ENCODE assay signal across 8 cellular contexts in genomic region chr6:170553686-170554085, GRCh38. TPM values are rescaled to one million over a fixed set of nuclear protein-coding genes. Genes with fewer than 3 reads are reported as not detected.
DNase-seq lines count a peak whose midpoint lies in the region; ATAC-seq and TF ChIP-seq lines count a peak whose summit lies in the region.

No MANE protein-coding gene starts in this region.

- H3K36me3 ChIP-seq in NT2/D1 (ENCODE audit: insufficient read depth, insufficient read length, low read length) (peaks cover 51% of the 10 kb centered on the region), ectodermal cell (ENCODE audit: control insufficient read depth, insufficient read depth, low read length) (no peaks in the 10 kb centered on the region), mesendoderm (ENCODE audit: control insufficient read depth, insufficient read depth, low read length) (no peaks in the 10 kb centered on the region), uterus (no peaks in the 10 kb centered on the region)

- H3K4me1 ChIP-seq in NT2/D1 (ENCODE audit: insufficient read depth, insufficient read length) (no peaks in the 10 kb centered on the region), ectodermal cell (ENCODE audit: control insufficient read depth, insufficient read depth, low read length) (peaks cover 16% of the 10 kb centered on the region), mesendoderm (ENCODE audit: control insufficient read depth, low read depth, low read length) (peaks cover 5% of the 10 kb centered on the region), uterus (peaks cover 4 to 14% of the 10 kb centered on the region in 2 donors)

- no peak overlapping the region for H2BK5ac ChIP-seq in mesendoderm (ENCODE audit: low read length)

- TF ChIP-seq CTCF in AG09309 (IDR thresholded peaks at IDR 0.05; ENCODE audit: control insufficient read depth, insufficient read depth, low read depth, low read length, missing control alignments), result no peak
- no peak for TF ChIP-seq CTCF in uterus (IDR thresholded peaks at IDR 0.05)

- H3K18ac ChIP-seq in mesendoderm (ENCODE audit: low read length), result no peak overlapping the region

- ATAC-seq in GM18519 (IDR thresholded peaks at IDR 0.05; ENCODE audit: low FRiP score, unreplicated experiment), result peak; percentile 23
- peak; percentile 29 for ATAC-seq in HG02973 (IDR thresholded peaks at IDR 0.05; ENCODE audit: unreplicated experiment)

- H2BK120ac ChIP-seq in mesendoderm (ENCODE audit: low read depth, low read length), result no peak overlapping the region

- no peak overlapping the region for H3K4ac ChIP-seq in mesendoderm (ENCODE audit: low read depth, low read length)

- H2AK5ac ChIP-seq in mesendoderm (ENCODE audit: low read length), result no peak overlapping the region

- H2BK15ac ChIP-seq in mesendoderm (replicated peaks; ENCODE audit: low read depth), result no peak overlapping the region

- H3K79me1 ChIP-seq in mesendoderm (ENCODE audit: low read length), result peaks cover 8% of the 10 kb centered on the region

- H3K27me3 ChIP-seq in NT2/D1 (ENCODE audit: insufficient read depth, insufficient read length) (no peaks in the 10 kb centered on the region), ectodermal cell (ENCODE audit: control insufficient read depth, insufficient read depth, low read length, poor library complexity, severe bottlenecking) (no peaks in the 10 kb centered on the region), mesendoderm (ENCODE audit: insufficient read depth, low read length, poor library complexity) (no peaks in the 10 kb centered on the region), uterus (no peaks in the 10 kb centered on the region)

- H3K27ac ChIP-seq in ectodermal cell (ENCODE audit: insufficient read depth, low read depth, low read length, poor library complexity, severe bottlenecking) (peak overlapping the region; percentile 28), mesendoderm (ENCODE audit: low read depth, low read length) (no peak overlapping the region), uterus (peak overlapping the region; percentile 89 to 90)

- DNase-seq in AG09309 (ENCODE audit: low read depth) (no peak), NT2/D1 (ENCODE audit: low read depth, low spot score) (no peak), mesendoderm (no peak), uterus (peak in 1 of 2 donors; percentile 39), RKO (ENCODE audit: low spot score) (no peak)

- no peak overlapping the region for H3K23ac ChIP-seq in mesendoderm (ENCODE audit: low read length)

- peak overlapping the region; percentile 56 for H3K56ac ChIP-seq in mesendoderm (ENCODE audit: low read length)

- peak overlapping the region; percentile 99 for H3K4me3 ChIP-seq in AG09309 (ENCODE audit: control insufficient read depth, low read depth, low read length)
- H3K4me3 ChIP-seq in NT2/D1 (ENCODE audit: insufficient read length, low read depth), result peak overlapping the region; percentile 93
- H3K4me3 ChIP-seq in ectodermal cell (ENCODE audit: insufficient read depth, low read depth, low read length), result peak overlapping the region; percentile 76
- peak overlapping the region; percentile 27 for H3K4me3 ChIP-seq in mesendoderm (ENCODE audit: low read length)
- H3K4me3 ChIP-seq in uterus, result peak overlapping the region; percentile 71 to 83

- H3K9ac ChIP-seq in NT2/D1 (ENCODE audit: insufficient read length, low read depth) (peak overlapping the region; percentile 39), mesendoderm (ENCODE audit: low read length) (peak overlapping the region; percentile 44)

- no peak overlapping the region for H4K5ac ChIP-seq in mesendoderm (ENCODE audit: low read length)

- H3K9me3 ChIP-seq in NT2/D1 (ENCODE audit: insufficient read depth, low read length) (no peaks in the 10 kb centered on the region), ectodermal cell (ENCODE audit: control insufficient read depth, low read length) (no peaks in the 10 kb centered on the region), uterus (no peaks in the 10 kb centered on the region)

- intact Hi-C loops in uterus (cut with DNase I; ENCODE audit: low total_unique reads), result no loop called here

- peaks cover 63% of the 10 kb centered on the region for H3K79me2 ChIP-seq in mesendoderm (ENCODE audit: control insufficient read depth, insufficient read depth, low read length)

- H3K4me2 ChIP-seq in mesendoderm (ENCODE audit: low read length), result peak overlapping the region; percentile 48

- no peak for TF ChIP-seq POLR2A in uterus (IDR thresholded peaks at IDR 0.05)

- WGBS in ectodermal cell, 2 experiments, result 0% methylated on average over 12 of the region's 12 CpGs
- no CpG with 5 or more reads among the region's 12 CpGs for WGBS in mesendoderm (ENCODE audit: extremely low coverage, insufficient coverage, low lambda C conversion rate)

- H4K8ac ChIP-seq in mesendoderm (ENCODE audit: low read depth, low read length), result no peak overlapping the region

RNA-seq across cellular contexts. Expression of gene TBP, which starts 0.5 kb away (rescaled TPM):
- polyA plus RNA-seq in ectodermal cell (2013, experiment 1 of 4), result 31.2 TPM
- 29.4 TPM for polyA plus RNA-seq in ectodermal cell (2013, experiment 2 of 4)
- 19.9 TPM for polyA plus RNA-seq in ectodermal cell (2013, experiment 3 of 4)
- polyA plus RNA-seq in ectodermal cell (2013, experiment 4 of 4), result 22.1 TPM
- polyA plus RNA-seq in mesendoderm (2013, experiment 1 of 2), result 26.6 TPM
- polyA plus RNA-seq in mesendoderm (2013, experiment 2 of 2), result 26.9 TPM
- total RNA-seq in uterus, result 10 to 100 TPM in 3 of 4 donors, 1 to 10 TPM in 1; 1.8 to 50.6 (median 16.3) TPM

RNA-seq across cellular contexts. Expression of gene PSMB1, which starts 0.6 kb away (rescaled TPM):
- polyA plus RNA-seq in ectodermal cell (2013, experiment 1 of 4), result 259 TPM
- polyA plus RNA-seq in ectodermal cell (2013, experiment 2 of 4), result 283 TPM
- polyA plus RNA-seq in ectodermal cell (2013, experiment 3 of 4), result 202 TPM
- polyA plus RNA-seq in ectodermal cell (2013, experiment 4 of 4), result 232 TPM
- polyA plus RNA-seq in mesendoderm (2013, experiment 1 of 2), result 344 TPM
- polyA plus RNA-seq in mesendoderm (2013, experiment 2 of 2), result 340 TPM
- total RNA-seq in uterus, result 100 to 1,000 TPM; 109 to 169 (median 144) TPM

RNA-seq across cellular contexts. Expression of gene PDCD2, which starts 30.8 kb away (rescaled TPM):
- 89.6 TPM for polyA plus RNA-seq in ectodermal cell (2013, experiment 1 of 4)
- 93.5 TPM for polyA plus RNA-seq in ectodermal cell (2013, experiment 2 of 4)
- 82.6 TPM for polyA plus RNA-seq in ectodermal cell (2013, experiment 3 of 4)
- 95.6 TPM for polyA plus RNA-seq in ectodermal cell (2013, experiment 4 of 4)
- polyA plus RNA-seq in mesendoderm (2013, experiment 1 of 2), result 101 TPM
- 98.4 TPM for polyA plus RNA-seq in mesendoderm (2013, experiment 2 of 2)
- total RNA-seq in uterus, result 10 to 100 TPM; 23.8 to 50.3 (median 39.6) TPM

Comparison
In these comparisons a context has a peak if more than half of its experiments do, and no peak if none do; other contexts are left out.
1. H3K4me3 ChIP-seq: peak in every context shown above with its lines; median percentile 99 in AG09309; 93 in NT2/D1; 77 in uterus; 76 in ectodermal cell; 27 in mesendoderm.